In genomic region chr2:237315170-237315880, GRCh38 we compare ENCODE assay signal across 8 cellular contexts.
DNase-seq lines count a peak whose midpoint lies in the region; ATAC-seq and TF ChIP-seq lines count a peak whose summit lies in the region.

No MANE protein-coding gene starts in this region.

- in situ Hi-C loops in brain microvascular endothelial cell (cut with HindIII; ENCODE audit: low pct_ligation_motif_present, low sequenced_read_pairs) = no loop called here

- peak; percentile 45 for TF ChIP-seq CTCF in brain microvascular endothelial cell (IDR thresholded peaks at IDR 0.05; ENCODE audit: low read depth, low read length, missing control alignments)

- ATAC-seq in HG02763 (IDR thresholded peaks at IDR 0.05; ENCODE audit: unreplicated experiment) (no peak), GM18519 (IDR thresholded peaks at IDR 0.05; ENCODE audit: low FRiP score, unreplicated experiment) (no peak)

- DNase-seq in ELR (ENCODE audit: low read depth) (peak; percentile 83), brain microvascular endothelial cell (peak; percentile 95), putamen (ENCODE audit: low spot score) (peak; percentile 37), HK-2 (ENCODE audit: unreplicated experiment) (no peak)
- DNase-seq in NK-92 treated with Interleukin-12 subunit alpha and Interleukin-12 subunit beta, amount 100 ng/mL, for 24 hours (lab: John Stamatoyannopoulos, UW) = no peak

- no peaks in the 10 kb centered on the region for H3K9me3 ChIP-seq in iPS-20b (ENCODE audit: insufficient read depth, low read depth, low read length)

- H3K4me3 ChIP-seq in brain microvascular endothelial cell (ENCODE audit: low read depth, low read length) (no peak overlapping the region), iPS-20b (ENCODE audit: low read length) (no peak overlapping the region)

- H3K27me3 ChIP-seq in brain microvascular endothelial cell (replicated peaks) (no peaks in the 10 kb centered on the region), iPS-20b (ENCODE audit: insufficient read depth, low read length) (no peaks in the 10 kb centered on the region)

- H3K36me3 ChIP-seq in brain microvascular endothelial cell (replicated peaks) (no peaks in the 10 kb centered on the region), iPS-20b (ENCODE audit: insufficient read depth, low read depth, low read length) (no peaks in the 10 kb centered on the region)

- peak overlapping the region; percentile 36; the same call in 1 of the 2 replicates for H3K9ac ChIP-seq in iPS-20b (ENCODE audit: low read depth, low read length)

- H3K4me1 ChIP-seq in iPS-20b (ENCODE audit: insufficient read depth, low read length) = no peaks in the 10 kb centered on the region; the same call in 1 of the 2 replicates

- H3K27ac ChIP-seq in brain microvascular endothelial cell = peak overlapping the region; percentile 91
- H3K27ac ChIP-seq in iPS-20b (ENCODE audit: low read length) = no peak overlapping the region

Comparison
In these comparisons a context has a peak if more than half of its experiments do, and no peak if none do; other contexts are left out.
1. DNase-seq: peak in ELR (single experiment), brain microvascular endothelial cell (single experiment) and putamen (single experiment); none in NK-92 treated with Interleukin-12 subunit alpha and Interleukin-12 subunit beta, amount 100 ng/mL, for 24 hours (single experiment) and HK-2 (single experiment).